ENCODE assay signal across 21 cellular contexts in the genomic region with DNA sequence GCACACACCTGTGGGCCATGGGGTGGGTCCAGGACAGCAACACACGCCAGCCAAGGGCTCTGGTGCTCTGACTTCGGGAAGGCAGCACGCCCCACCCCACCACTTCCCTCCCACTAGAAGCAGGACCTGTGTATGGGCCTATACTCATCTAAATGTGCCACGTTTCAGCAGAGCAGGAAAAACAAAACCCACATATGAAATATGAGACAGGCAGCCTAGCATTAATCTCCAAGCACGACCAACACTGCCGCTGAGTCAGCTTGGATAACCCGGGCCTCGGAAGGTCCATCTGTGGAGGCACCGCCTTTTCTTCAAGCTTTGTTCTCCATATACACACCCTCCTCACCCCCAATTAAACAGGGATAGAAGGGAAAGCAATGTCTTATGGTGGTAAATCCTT.
DNase-seq lines count a peak whose midpoint lies in the region; ATAC-seq and TF ChIP-seq lines count a peak whose summit lies in the region.
"Had no signal": no experiment of that assay in that cellular context is flagged by ENCODE, and none has a peak within 500 bp of the region (broad histone marks: within the 10 kb centered on the region; RNA-seq: fewer than 3 reads in every experiment).

No MANE protein-coding gene starts in this region.

- no peaks in the 10 kb centered on the region for H3K36me3 ChIP-seq in body of pancreas (replicated peaks in 1 of 2; ENCODE audit: insufficient read depth in 1 of 2, low read depth in 2 of 2)
- H3K36me3 ChIP-seq: esophagus squamous epithelium had no signal

- H3K27ac ChIP-seq in body of pancreas, result no peak overlapping the region
- H3K27ac ChIP-seq: testis had no signal

- no peaks in the 10 kb centered on the region for H3K4me1 Mint-ChIP-seq in activated CD4-positive, alpha-beta T cell treated with anti-CD3 and anti-CD28 coated beads, Interleukin-2, amount 10 ng/mL, durations not matched to agents 24 days and 14 days
- H3K4me1 Mint-ChIP-seq in activated naive CD8-positive, alpha-beta T cell treated with anti-CD3 and anti-CD28 coated beads for 36 hours, result no peaks in the 10 kb centered on the region
- H3K4me1 Mint-ChIP-seq: activated naive CD8-positive, alpha-beta T cell treated with anti-CD3 and anti-CD28 coated beads, Interleukin-2, amount 10 ng/mL, durations not matched to agents 7 days and 5 days; memory B cell; naive thymus-derived CD8-positive, alpha-beta T cell had no signal

- no peak for TF ChIP-seq POLR2A in body of pancreas (IDR thresholded peaks at IDR 0.05)

- H3K4me1 ChIP-seq in body of pancreas, result no peaks in the 10 kb centered on the region
- H3K4me1 ChIP-seq: testis had no signal

- no peaks in the 10 kb centered on the region for H3K9me3 ChIP-seq in body of pancreas
- H3K9me3 ChIP-seq: esophagus squamous epithelium, testis had no signal

- peaks cover 10% of the 10 kb centered on the region for H3K27me3 Mint-ChIP-seq in activated CD4-positive, alpha-beta T cell treated with anti-CD3 and anti-CD28 coated beads, Interleukin-2, amount 10 ng/mL, durations not matched to agents 24 days and 14 days
- H3K27me3 Mint-ChIP-seq in activated naive CD8-positive, alpha-beta T cell treated with anti-CD3 and anti-CD28 coated beads for 36 hours, result no peaks in the 10 kb centered on the region

- no peak overlapping the region for H3K4me3 ChIP-seq in choroid plexus epithelial cell (ENCODE audit: low read depth, low read length)
- H3K4me3 ChIP-seq in body of pancreas, result no peak overlapping the region
- H3K4me3 ChIP-seq: esophagus squamous epithelium, testis had no signal

- H3K27me3 ChIP-seq in body of pancreas, result no peaks in the 10 kb centered on the region
- H3K27me3 ChIP-seq: esophagus squamous epithelium, testis had no signal

- H3K27ac Mint-ChIP-seq in activated CD4-positive, alpha-beta T cell treated with anti-CD3 and anti-CD28 coated beads, Interleukin-2, amount 10 ng/mL, durations not matched to agents 24 days and 14 days, result no peak overlapping the region
- no peak overlapping the region for H3K27ac Mint-ChIP-seq in activated naive CD8-positive, alpha-beta T cell treated with anti-CD3 and anti-CD28 coated beads for 36 hours
- H3K27ac Mint-ChIP-seq: activated naive CD8-positive, alpha-beta T cell treated with anti-CD3 and anti-CD28 coated beads, Interleukin-2, amount 10 ng/mL, durations not matched to agents 7 days and 5 days; activated T-cell treated with anti-CD3 and anti-CD28 coated beads, Interleukin-2, amount 50 U/mL, for 72 hours; memory B cell; naive thymus-derived CD8-positive, alpha-beta T cell had no signal

- intact Hi-C loops in activated CD4-positive, alpha-beta T cell treated with anti-CD3 and anti-CD28 coated beads, Interleukin-2, amount 10 ng/mL, durations not matched to agents 24 days and 14 days (cut with micrococcal nuclease), result no loop called here
- intact Hi-C loops in body of pancreas (cut with DNase I), result no loop called here

- H3K36me3 Mint-ChIP-seq in activated CD4-positive, alpha-beta T cell treated with anti-CD3 and anti-CD28 coated beads, Interleukin-2, amount 10 ng/mL, durations not matched to agents 24 days and 14 days (ENCODE audit: low read depth), result no peaks in the 10 kb centered on the region
- no peaks in the 10 kb centered on the region for H3K36me3 Mint-ChIP-seq in activated naive CD8-positive, alpha-beta T cell treated with anti-CD3 and anti-CD28 coated beads for 36 hours
- H3K36me3 Mint-ChIP-seq: activated naive CD8-positive, alpha-beta T cell treated with anti-CD3 and anti-CD28 coated beads, Interleukin-2, amount 10 ng/mL, durations not matched to agents 7 days and 5 days; naive thymus-derived CD8-positive, alpha-beta T cell had no signal

- H3K9me3 Mint-ChIP-seq in activated CD4-positive, alpha-beta T cell treated with anti-CD3 and anti-CD28 coated beads, Interleukin-2, amount 10 ng/mL, durations not matched to agents 24 days and 14 days, result no peaks in the 10 kb centered on the region
- H3K9me3 Mint-ChIP-seq in activated naive CD8-positive, alpha-beta T cell treated with anti-CD3 and anti-CD28 coated beads for 36 hours, result no peaks in the 10 kb centered on the region
- H3K9me3 Mint-ChIP-seq: activated naive CD8-positive, alpha-beta T cell treated with anti-CD3 and anti-CD28 coated beads, Interleukin-2, amount 10 ng/mL, durations not matched to agents 7 days and 5 days; activated T-cell treated with anti-CD3 and anti-CD28 coated beads, Interleukin-2, amount 50 U/mL, for 72 hours; memory B cell; naive thymus-derived CD8-positive, alpha-beta T cell had no signal

- ATAC-seq in body of pancreas, result no peak
- no peak for ATAC-seq in GM18867 (IDR thresholded peaks at IDR 0.05; ENCODE audit: unreplicated experiment)
- ATAC-seq: activated T-cell treated with anti-CD3 and anti-CD28 coated beads, Interleukin-2, amount 50 U/mL, for 72 hours; naive thymus-derived CD8-positive, alpha-beta T cell had no signal

- no peak overlapping the region for H3K4me3 Mint-ChIP-seq in activated CD4-positive, alpha-beta T cell treated with anti-CD3 and anti-CD28 coated beads, Interleukin-2, amount 10 ng/mL, durations not matched to agents 24 days and 14 days
- no peak overlapping the region for H3K4me3 Mint-ChIP-seq in activated naive CD8-positive, alpha-beta T cell treated with anti-CD3 and anti-CD28 coated beads for 36 hours
- H3K4me3 Mint-ChIP-seq: activated naive CD8-positive, alpha-beta T cell treated with anti-CD3 and anti-CD28 coated beads, Interleukin-2, amount 10 ng/mL, durations not matched to agents 7 days and 5 days; activated T-cell treated with anti-CD3 and anti-CD28 coated beads, Interleukin-2, amount 50 U/mL, for 72 hours; memory B cell; naive thymus-derived CD8-positive, alpha-beta T cell had no signal

- peak; percentile 22 for DNase-seq in AG08395 (ENCODE audit: low spot score)
- DNase-seq in NCI-H226, result peak; percentile 71
- peak; percentile 84 for DNase-seq in choroid plexus epithelial cell (ENCODE audit: low read depth)
- DNase-seq in myocyte (ENCODE audit: low read depth), result peak; percentile 56
- no peak for DNase-seq in activated CD4-positive, alpha-beta T cell treated with anti-CD3 and anti-CD28 coated beads, Interleukin-2, amount 10 ng/mL, durations not matched to agents 24 days and 14 days
- no peak for DNase-seq in activated naive CD8-positive, alpha-beta T cell treated with anti-CD3 and anti-CD28 coated beads for 36 hours
- no peak for DNase-seq in body of pancreas
- DNase-seq: activated CD8-positive, alpha-beta memory T cell treated with anti-CD3 and anti-CD28 coated beads for 24 hours; activated naive CD8-positive, alpha-beta T cell treated with anti-CD3 and anti-CD28 coated beads, Interleukin-2, amount 10 ng/mL, durations not matched to agents 7 days and 5 days; activated T-cell treated with anti-CD3 and anti-CD28 coated beads, Interleukin-2, amount 50 U/mL, for 72 hours; C1 segment of cervical spinal cord; effector CD4-positive, alpha-beta T cell; esophagus squamous epithelium; kidney; naive thymus-derived CD8-positive, alpha-beta T cell; NCI-H1694; NCI-H446; SIG-M5; testis had no signal

- WGBS in body of pancreas, 2 donors, result 52 to 63% methylated on average over 6 to 9 of the region's 9 CpGs

- TF ChIP-seq CTCF in choroid plexus epithelial cell (conservative IDR thresholded peaks at IDR 0.05; ENCODE audit: low read depth, low read length), result no peak
- TF ChIP-seq CTCF in body of pancreas (IDR thresholded peaks at IDR 0.05), result no peak

Comparison
In these comparisons a context has a peak if more than half of its experiments do, and no peak if none do; other contexts are left out.
1. DNase-seq: peak in AG08395 (single experiment), NCI-H226 (single experiment), choroid plexus epithelial cell (single experiment) and myocyte (single experiment); none in activated CD4-positive, alpha-beta T cell treated with anti-CD3 and anti-CD28 coated beads, Interleukin-2, amount 10 ng/mL, durations not matched to agents 24 days and 14 days (single experiment), activated naive CD8-positive, alpha-beta T cell treated with anti-CD3 and anti-CD28 coated beads for 36 hours (single experiment) and body of pancreas (0 of 4).